ENCODE assay signal across 17 cellular contexts in genomic region chr6:131139599-131139998, GRCh38.
"Had no signal": no experiment of that assay in that cellular context is flagged by ENCODE, and none has a peak within 500 bp of the region (broad histone marks: within the 10 kb centered on the region; RNA-seq: fewer than 3 reads in every experiment).

No MANE protein-coding gene starts in this region.

- H3K4me3 ChIP-seq: body of pancreas, tibial artery had no signal

- H3K27ac ChIP-seq: body of pancreas, parathyroid adenoma, tibial artery had no signal

- H3K9me3 ChIP-seq: body of pancreas, tibial artery had no signal

- H3K4me3 Mint-ChIP-seq: activated CD4-positive, alpha-beta T cell treated with anti-CD3 and anti-CD28 coated beads, Interleukin-2, amount 10 ng/mL, durations not matched to agents 7 days and 5 days; activated CD8-positive, alpha-beta T cell treated with anti-CD3 and anti-CD28 coated beads, Interleukin-2, amount 10 ng/mL, durations not matched to agents 7 days and 5 days; activated naive CD8-positive, alpha-beta T cell treated with anti-CD3 and anti-CD28 coated beads, Interleukin-2, amount 10 ng/mL, durations not matched to agents 7 days and 5 days; activated T-cell treated with anti-CD3 and anti-CD28 coated beads, Interleukin-2, amount 50 U/mL, for 24 hours; naive thymus-derived CD8-positive, alpha-beta T cell had no signal

- DNase-seq: activated CD4-positive, alpha-beta T cell treated with anti-CD3 and anti-CD28 coated beads, Interleukin-2, amount 10 ng/mL, durations not matched to agents 7 days and 5 days; activated CD8-positive, alpha-beta T cell treated with anti-CD3 and anti-CD28 coated beads, Interleukin-2, amount 10 ng/mL, durations not matched to agents 7 days and 5 days; activated naive CD4-positive, alpha-beta T cell treated with Interleukin-2 at 50 U/mL for 16 hours; activated naive CD8-positive, alpha-beta T cell treated with anti-CD3 and anti-CD28 coated beads, Interleukin-2, amount 10 ng/mL, durations not matched to agents 7 days and 5 days; activated T-cell treated with anti-CD3 and anti-CD28 coated beads, Interleukin-2, amount 50 U/mL, for 24 hours; body of pancreas; caudate nucleus; dorsolateral prefrontal cortex; left cardiac atrium; naive thymus-derived CD8-positive, alpha-beta T cell; stimulated activated CD4-positive, alpha-beta T cell treated with anti-CD3 and anti-CD28 coated beads, Interleukin-1b, Interleukin-23, amount 100 ng/mL, for 48 hours; stimulated activated naive CD8-positive, alpha-beta T cell treated with anti-CD3 and anti-CD28 coated beads, Interleukin-15, Interleukin-2, amounts not matched to agents 100 U/mL and 50 U/mL, for 24 hours; substantia nigra; T-helper 9 cell; tibial artery had no signal

- H3K27ac Mint-ChIP-seq: activated CD4-positive, alpha-beta T cell treated with anti-CD3 and anti-CD28 coated beads, Interleukin-2, amount 10 ng/mL, durations not matched to agents 7 days and 5 days; activated CD8-positive, alpha-beta T cell treated with anti-CD3 and anti-CD28 coated beads, Interleukin-2, amount 10 ng/mL, durations not matched to agents 7 days and 5 days; activated naive CD8-positive, alpha-beta T cell treated with anti-CD3 and anti-CD28 coated beads, Interleukin-2, amount 10 ng/mL, durations not matched to agents 7 days and 5 days; activated T-cell treated with anti-CD3 and anti-CD28 coated beads, Interleukin-2, amount 50 U/mL, for 24 hours; activated T-helper 2 cell treated with anti-CD3 and anti-CD28 coated beads, Interferon-gamma antibody, Interleukin-2, Interleukin-4, amounts not matched to agents 10 μg/mL and 5 μg/mL and 100 μg/mL, durations not matched to agents 14 hours and 24 hours and 36 hours had no signal

- H3K27me3 ChIP-seq: body of pancreas, dorsolateral prefrontal cortex, tibial artery had no signal

- H3K27me3 Mint-ChIP-seq: activated CD4-positive, alpha-beta T cell treated with anti-CD3 and anti-CD28 coated beads, Interleukin-2, amount 10 ng/mL, durations not matched to agents 7 days and 5 days; activated naive CD8-positive, alpha-beta T cell treated with anti-CD3 and anti-CD28 coated beads, Interleukin-2, amount 10 ng/mL, durations not matched to agents 7 days and 5 days; activated T-cell treated with anti-CD3 and anti-CD28 coated beads, Interleukin-2, amount 50 U/mL, for 24 hours; naive thymus-derived CD8-positive, alpha-beta T cell had no signal

- H3K9me3 Mint-ChIP-seq: activated naive CD8-positive, alpha-beta T cell treated with anti-CD3 and anti-CD28 coated beads, Interleukin-2, amount 10 ng/mL, durations not matched to agents 7 days and 5 days; activated T-cell treated with anti-CD3 and anti-CD28 coated beads, Interleukin-2, amount 50 U/mL, for 24 hours; activated T-helper 2 cell treated with anti-CD3 and anti-CD28 coated beads, Interferon-gamma antibody, Interleukin-2, Interleukin-4, amounts not matched to agents 10 μg/mL and 5 μg/mL and 100 μg/mL, durations not matched to agents 14 hours and 24 hours and 36 hours; naive thymus-derived CD8-positive, alpha-beta T cell had no signal
